ENCODE assay signal across 29 cellular contexts in genomic region chr7:68707146-68707545, GRCh38.
"Had no signal": no experiment of that assay in that cellular context is flagged by ENCODE, and none has a peak within 500 bp of the region (broad histone marks: within the 10 kb centered on the region; RNA-seq: fewer than 3 reads in every experiment).

No MANE protein-coding gene starts in this region.

- H3K4me1 ChIP-seq: gastroesophageal sphincter, left ventricle myocardium inferior, parathyroid adenoma, right atrium auricular region, spleen, suprapubic skin, tibial artery, upper lobe of right lung had no signal

- H3K9me3 ChIP-seq: gastroesophageal sphincter, neutrophil, right atrium auricular region, suprapubic skin, upper lobe of right lung had no signal

- FAIRE-seq: bronchial epithelial cell, colon had no signal

- H3K4me2 ChIP-seq: hepatocyte had no signal

- H3K9ac ChIP-seq: parathyroid adenoma had no signal

- H2AFZ ChIP-seq: hepatocyte, parathyroid adenoma had no signal

- DNase-seq: activated CD4-positive, alpha-beta memory T cell treated with anti-CD3 and anti-CD28 coated beads for 36 hours; activated CD4-positive, alpha-beta T cell treated with anti-CD3 and anti-CD28 coated beads, Interleukin-2, amount 10 ng/mL, durations not matched to agents 24 days and 14 days; activated CD4-positive, CD25-positive, alpha-beta regulatory T cell treated with anti-CD3 and anti-CD28 coated beads, Interleukin-2, amount 50 U/mL, for 72 hours; activated CD8-positive, alpha-beta memory T cell treated with anti-CD3 and anti-CD28 coated beads, Interleukin-2, amount 50 U/mL, for 4 hours; activated naive CD8-positive, alpha-beta T cell treated with anti-CD3 and anti-CD28 coated beads, Interleukin-2, amount 50 U/mL, for 24 hours; activated T-cell treated with anti-CD3 and anti-CD28 coated beads, Interleukin-2, amount 50 U/mL, for 4 hours; amygdala; dermis blood vessel endothelial cell; effector CD8-positive, alpha-beta T cell; erythroblast; islet precursor cell; left ventricle myocardium inferior; mucosa of descending colon; spleen; stimulated activated naive CD4-positive, alpha-beta T cell; T-helper 2 cell; tibial artery; upper lobe of right lung had no signal

- H3K79me2 ChIP-seq: hepatocyte, parathyroid adenoma had no signal

- ATAC-seq: activated naive CD8-positive, alpha-beta T cell treated with anti-CD3 and anti-CD28 coated beads, Interleukin-2, amount 50 U/mL, for 24 hours; activated T-cell treated with anti-CD3 and anti-CD28 coated beads, Interleukin-2, amount 50 U/mL, for 4 hours; activated T-helper 17 cell treated with anti-CD3 and anti-CD28 coated beads, Interleukin-2, amount 50 U/mL, for 72 hours; gastroesophageal sphincter; mucosa of descending colon; natural killer cell treated with Interleukin-12 subunit alpha and Interleukin-12 subunit beta and Interleukin-15 and Interleukin-18, amount 100 ng/mL, for 72 hours; upper lobe of right lung had no signal

- H3K36me3 ChIP-seq: gastroesophageal sphincter, left ventricle myocardium inferior, neutrophil, right atrium auricular region, spleen, suprapubic skin, tibial artery, upper lobe of right lung had no signal

- H3K27ac ChIP-seq: gastroesophageal sphincter, hepatocyte, left ventricle myocardium inferior, neutrophil, parathyroid adenoma, right atrium auricular region, spleen, suprapubic skin, tibial artery, upper lobe of right lung had no signal

- H3K27me3 ChIP-seq: gastroesophageal sphincter, hepatocyte, neutrophil, right atrium auricular region, spleen, upper lobe of right lung had no signal

- H3K4me3 ChIP-seq: gastroesophageal sphincter, hepatocyte, left ventricle myocardium inferior, lung, mucosa of descending colon, right atrium auricular region, spleen, suprapubic skin, tibial artery, upper lobe of right lung had no signal
